ENCODE assay signal across 2 cellular contexts in the genomic region with DNA sequence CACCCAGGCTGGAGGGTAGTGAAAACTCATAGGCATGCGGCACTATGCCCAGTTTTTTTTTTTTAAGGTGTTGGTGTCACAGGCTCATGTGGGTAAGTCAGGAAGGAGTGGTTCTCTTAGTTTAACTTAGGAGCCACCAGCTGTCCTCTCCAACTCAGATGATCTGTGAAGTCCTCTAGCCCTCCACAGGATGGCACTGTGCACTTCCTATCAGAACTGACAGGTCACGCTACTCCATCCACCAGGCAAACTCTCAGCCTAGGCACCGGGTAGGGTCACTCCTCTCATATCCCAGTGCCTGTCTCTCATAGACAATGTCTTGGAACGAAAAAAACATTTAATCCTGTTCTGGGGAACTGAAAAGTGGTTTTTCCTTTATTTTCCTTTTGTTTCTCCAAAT.
TF ChIP-seq lines count a peak whose summit lies in the region.

No MANE protein-coding gene starts in this region.

TF ChIP-seq in HEK293, 187 proteins besides CTCF, POLR2A, EP300 and RAD21:
- peak; percentile 35 for TF ChIP-seq ZNF654 (tag by site-specific recombination; IDR thresholded peaks at IDR 0.05; ENCODE audit: low read depth)
- TF ChIP-seq ZNF248 (tag by site-specific recombination; IDR thresholded peaks at IDR 0.05) = no peak
TF ChIP-seq in HEK293: peak in this region for 1.

TF ChIP-seq in HepG2, 621 proteins besides CTCF, POLR2A, EP300 and RAD21:
- TF ChIP-seq SMC3 (IDR thresholded peaks at IDR 0.05; ENCODE audit: low read length) (peak; percentile 62), SAP130 (CRISPR knock-in tag; IDR thresholded peaks at IDR 0.05; ENCODE audit: low read depth) (0 out of 2 replicates have a peak, but pooled peaks have one; percentile 18), ZNF7 (CRISPR knock-in tag; IDR thresholded peaks at IDR 0.05) (no peak), STAG1 (CRISPR knock-in tag; IDR thresholded peaks at IDR 0.05) (peak; percentile 59), FOXJ3 (CRISPR knock-in tag; IDR thresholded peaks at IDR 0.05; ENCODE audit: borderline replicate concordance) (no peak)
- TF ChIP-seq, protein P1, sequence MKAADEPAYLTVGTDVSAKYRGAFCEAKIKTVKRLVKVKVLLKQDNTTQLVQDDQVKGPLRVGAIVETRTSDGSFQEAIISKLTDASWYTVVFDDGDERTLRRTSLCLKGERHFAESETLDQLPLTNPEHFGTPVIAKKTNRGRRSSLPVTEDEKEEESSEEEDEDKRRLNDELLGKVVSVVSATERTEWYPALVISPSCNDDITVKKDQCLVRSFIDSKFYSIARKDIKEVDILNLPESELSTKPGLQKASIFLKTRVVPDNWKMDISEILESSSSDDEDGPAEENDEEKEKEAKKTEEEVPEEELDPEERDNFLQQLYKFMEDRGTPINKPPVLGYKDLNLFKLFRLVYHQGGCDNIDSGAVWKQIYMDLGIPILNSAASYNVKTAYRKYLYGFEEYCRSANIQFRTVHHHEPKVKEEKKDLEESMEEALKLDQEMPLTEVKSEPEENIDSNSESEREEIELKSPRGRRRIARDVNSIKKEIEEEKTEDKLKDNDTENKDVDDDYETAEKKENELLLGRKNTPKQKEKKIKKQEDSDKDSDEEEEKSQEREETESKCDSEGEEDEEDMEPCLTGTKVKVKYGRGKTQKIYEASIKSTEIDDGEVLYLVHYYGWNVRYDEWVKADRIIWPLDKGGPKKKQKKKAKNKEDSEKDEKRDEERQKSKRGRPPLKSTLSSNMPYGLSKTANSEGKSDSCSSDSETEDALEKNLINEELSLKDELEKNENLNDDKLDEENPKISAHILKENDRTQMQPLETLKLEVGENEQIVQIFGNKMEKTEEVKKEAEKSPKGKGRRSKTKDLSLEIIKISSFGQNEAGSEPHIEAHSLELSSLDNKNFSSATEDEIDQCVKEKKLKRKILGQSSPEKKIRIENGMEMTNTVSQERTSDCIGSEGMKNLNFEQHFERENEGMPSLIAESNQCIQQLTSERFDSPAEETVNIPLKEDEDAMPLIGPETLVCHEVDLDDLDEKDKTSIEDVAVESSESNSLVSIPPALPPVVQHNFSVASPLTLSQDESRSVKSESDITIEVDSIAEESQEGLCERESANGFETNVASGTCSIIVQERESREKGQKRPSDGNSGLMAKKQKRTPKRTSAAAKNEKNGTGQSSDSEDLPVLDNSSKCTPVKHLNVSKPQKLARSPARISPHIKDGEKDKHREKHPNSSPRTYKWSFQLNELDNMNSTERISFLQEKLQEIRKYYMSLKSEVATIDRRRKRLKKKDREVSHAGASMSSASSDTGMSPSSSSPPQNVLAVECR (CRISPR knock-in tag; IDR thresholded peaks at IDR 0.05; ENCODE audit: borderline replicate concordance) = 0 out of 2 replicates have a peak, but pooled peaks have one; percentile 20
TF ChIP-seq in HepG2: peak in this region for 4.
